1 cellular context compared by ENCODE assay signal in the genomic region with DNA sequence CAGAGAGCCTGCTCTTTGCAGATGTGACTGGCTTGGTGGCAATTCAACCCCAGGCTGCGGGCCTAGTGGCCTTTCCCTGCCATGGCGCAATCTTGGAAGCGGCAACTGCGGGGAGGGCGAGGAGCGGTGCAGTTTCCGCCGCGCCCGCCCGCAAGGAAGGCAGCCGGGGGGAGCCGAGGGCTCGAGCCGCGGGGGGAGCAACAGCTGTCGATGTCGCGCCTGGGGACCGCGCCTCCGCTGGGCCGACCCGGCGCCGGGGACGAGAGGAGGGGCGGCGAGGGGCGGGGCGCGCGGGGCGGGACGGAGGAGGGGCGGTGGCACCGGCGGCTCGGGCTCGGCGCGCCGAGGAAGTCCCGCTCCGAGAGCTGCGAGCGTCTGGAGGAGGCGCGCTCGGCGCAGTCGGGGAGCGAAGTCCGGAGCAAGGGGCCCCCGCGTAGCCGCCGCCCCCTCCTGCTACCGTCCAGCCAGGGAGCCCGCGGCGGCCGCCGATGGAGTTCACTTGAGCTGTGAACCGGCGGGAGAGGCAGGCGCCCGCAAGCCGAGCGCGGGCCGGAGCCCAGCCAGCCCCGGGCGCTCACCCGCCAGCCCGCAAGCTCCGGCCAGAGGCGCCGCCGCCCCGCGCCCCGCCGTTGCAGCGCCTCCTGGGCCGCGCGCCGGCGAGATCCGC.
TF ChIP-seq lines count a peak whose summit lies in the region.

No MANE protein-coding gene starts in this region.

TF ChIP-seq in SK-N-SH, 30 proteins besides CTCF, POLR2A, EP300 and RAD21 (continued from another document):
- TF ChIP-seq NRF1 (IDR thresholded peaks at IDR 0.05; ENCODE audit: low read depth, low read length) (no peak), IRF3 (IDR thresholded peaks at IDR 0.05; ENCODE audit: low read depth, low read length) (no peak), ELF1 (IDR thresholded peaks at IDR 0.05) (no peak), FOXJ3 (CRISPR knock-in tag; IDR thresholded peaks at IDR 0.05) (no peak), GABPA (IDR thresholded peaks at IDR 0.05; ENCODE audit: low read depth) (no peak; the same call in 1 of the 2 replicates), SMC3 (IDR thresholded peaks at IDR 0.05; ENCODE audit: low read depth, low read length) (no peak; the same call in 1 of the 2 replicates), FOSL2 (IDR thresholded peaks at IDR 0.05; ENCODE audit: borderline replicate concordance, low read depth) (no peak), POLR2AphosphoS5 (IDR thresholded peaks at IDR 0.05; ENCODE audit: low read depth, low read length) (peak; percentile 84), TAF1 (IDR thresholded peaks at IDR 0.05; ENCODE audit: borderline replicate concordance, low read depth, low read length) (peak; percentile 84), PBX3 (IDR thresholded peaks at IDR 0.05) (peak; percentile 47; the same call in 1 of the 2 replicates), TEAD4 (IDR thresholded peaks at IDR 0.05; ENCODE audit: borderline replicate concordance, insufficient read depth) (no peak), EZH2phosphoT487 (IDR thresholded peaks at IDR 0.05; ENCODE audit: borderline replicate concordance, low read depth) (no peak), JUND (IDR thresholded peaks at IDR 0.05) (no peak), SIN3A (IDR thresholded peaks at IDR 0.05; ENCODE audit: borderline replicate concordance, low read depth, low read length) (no peak), RCOR1 (IDR thresholded peaks at IDR 0.05; ENCODE audit: low read length) (no peak), GATA2 (CRISPR knock-in tag; IDR thresholded peaks at IDR 0.05) (no peak), USF1 (IDR thresholded peaks at IDR 0.05; ENCODE audit: borderline replicate concordance, low read depth) (no peak)
- TF ChIP-seq, protein P1, sequence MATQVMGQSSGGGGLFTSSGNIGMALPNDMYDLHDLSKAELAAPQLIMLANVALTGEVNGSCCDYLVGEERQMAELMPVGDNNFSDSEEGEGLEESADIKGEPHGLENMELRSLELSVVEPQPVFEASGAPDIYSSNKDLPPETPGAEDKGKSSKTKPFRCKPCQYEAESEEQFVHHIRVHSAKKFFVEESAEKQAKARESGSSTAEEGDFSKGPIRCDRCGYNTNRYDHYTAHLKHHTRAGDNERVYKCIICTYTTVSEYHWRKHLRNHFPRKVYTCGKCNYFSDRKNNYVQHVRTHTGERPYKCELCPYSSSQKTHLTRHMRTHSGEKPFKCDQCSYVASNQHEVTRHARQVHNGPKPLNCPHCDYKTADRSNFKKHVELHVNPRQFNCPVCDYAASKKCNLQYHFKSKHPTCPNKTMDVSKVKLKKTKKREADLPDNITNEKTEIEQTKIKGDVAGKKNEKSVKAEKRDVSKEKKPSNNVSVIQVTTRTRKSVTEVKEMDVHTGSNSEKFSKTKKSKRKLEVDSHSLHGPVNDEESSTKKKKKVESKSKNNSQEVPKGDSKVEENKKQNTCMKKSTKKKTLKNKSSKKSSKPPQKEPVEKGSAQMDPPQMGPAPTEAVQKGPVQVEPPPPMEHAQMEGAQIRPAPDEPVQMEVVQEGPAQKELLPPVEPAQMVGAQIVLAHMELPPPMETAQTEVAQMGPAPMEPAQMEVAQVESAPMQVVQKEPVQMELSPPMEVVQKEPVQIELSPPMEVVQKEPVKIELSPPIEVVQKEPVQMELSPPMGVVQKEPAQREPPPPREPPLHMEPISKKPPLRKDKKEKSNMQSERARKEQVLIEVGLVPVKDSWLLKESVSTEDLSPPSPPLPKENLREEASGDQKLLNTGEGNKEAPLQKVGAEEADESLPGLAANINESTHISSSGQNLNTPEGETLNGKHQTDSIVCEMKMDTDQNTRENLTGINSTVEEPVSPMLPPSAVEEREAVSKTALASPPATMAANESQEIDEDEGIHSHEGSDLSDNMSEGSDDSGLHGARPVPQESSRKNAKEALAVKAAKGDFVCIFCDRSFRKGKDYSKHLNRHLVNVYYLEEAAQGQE (IDR thresholded peaks at IDR 0.05; ENCODE audit: low read depth, low read length), result peak; percentile 64; the same call in 1 of the 2 replicates
